Comparison of ENCODE assay signal across 1 cellular context in genomic region chr10:43054593-43054992, GRCh38.
TF ChIP-seq lines count a peak whose summit lies in the region.

No MANE protein-coding gene starts in this region.

TF ChIP-seq in HepG2, 621 proteins besides CTCF, POLR2A, EP300 and RAD21 (continued from another document):
- no peak for TF ChIP-seq ZBED4 (CRISPR knock-in tag; IDR thresholded peaks at IDR 0.05; ENCODE audit: borderline replicate concordance)
- TF ChIP-seq HMGA1 (CRISPR knock-in tag; conservative IDR thresholded peaks at IDR 0.05): no peak
- TF ChIP-seq ZNF12 (CRISPR knock-in tag; IDR thresholded peaks at IDR 0.05): no peak
- no peak for TF ChIP-seq NFKBIZ (CRISPR knock-in tag; IDR thresholded peaks at IDR 0.05)
- TF ChIP-seq ARID2 (CRISPR knock-in tag; IDR thresholded peaks at IDR 0.05; ENCODE audit: borderline replicate concordance): no peak
- TF ChIP-seq MAFG (CRISPR knock-in tag; IDR thresholded peaks at IDR 0.05): no peak
- no peak for TF ChIP-seq MYNN (CRISPR knock-in tag; IDR thresholded peaks at IDR 0.05; ENCODE audit: low read depth)
- TF ChIP-seq HOXA9 (CRISPR knock-in tag; IDR thresholded peaks at IDR 0.05; ENCODE audit: borderline replicate concordance): no peak
- no peak for TF ChIP-seq MAFK (conservative IDR thresholded peaks at IDR 0.05 in 1 of 2, IDR thresholded peaks at IDR 0.05 in 1 of 2; ENCODE audit: low read length in 2 of 2)
- no peak for TF ChIP-seq IRF9 (CRISPR knock-in tag; IDR thresholded peaks at IDR 0.05; ENCODE audit: borderline replicate concordance)
- TF ChIP-seq NR1H2 (CRISPR knock-in tag; IDR thresholded peaks at IDR 0.05; ENCODE audit: borderline replicate concordance, low read depth): no peak
